Comparison of ENCODE assay signal across 14 cellular contexts in genomic region chr20:42902519-42902908, GRCh38.
A peak's percentile ranks its signal among the peaks of the same experiment; 100 is the strongest.
DNase-seq lines count a peak whose midpoint lies in the region; ATAC-seq and TF ChIP-seq lines count a peak whose summit lies in the region.
"Had no signal": no experiment of that assay in that cellular context is flagged by ENCODE, and none has a peak within 500 bp of the region (broad histone marks: within the 10 kb centered on the region; RNA-seq: fewer than 3 reads in every experiment).

No MANE protein-coding gene starts in this region.

- DNase-seq in left ventricle myocardium inferior: no peak
- DNase-seq in right cardiac atrium: no peak
- no peak for DNase-seq in body of pancreas
- DNase-seq in upper lobe of right lung: no peak
- no peak for DNase-seq in SW480 (ENCODE audit: low spot score)
- DNase-seq: AML-193; Caco-2; CD4-positive, alpha-beta T cell; GM23248; HCEC 1CT had no signal

- ATAC-seq in right cardiac atrium: no peak
- ATAC-seq in body of pancreas: no peak
- no peak for ATAC-seq in upper lobe of right lung
- no peak for ATAC-seq in HG03571 (IDR thresholded peaks at IDR 0.05; ENCODE audit: unreplicated experiment)
- ATAC-seq: A549 had no signal

- peaks cover 9% of the 10 kb centered on the region for H3K4me1 ChIP-seq in left ventricle myocardium inferior
- no peaks in the 10 kb centered on the region for H3K4me1 ChIP-seq in right cardiac atrium (ENCODE audit: control insufficient read depth, insufficient read depth, low read length)
- H3K4me1 ChIP-seq in body of pancreas: peaks cover 26% of the 10 kb centered on the region
- H3K4me1 ChIP-seq in liver (ENCODE audit: control insufficient read depth in 4 of 4, insufficient read depth in 4 of 4, low read length in 3 of 4): peaks cover 0 to 14% (median 7%) of the 10 kb centered on the region in 4 donors
- H3K4me1 ChIP-seq in upper lobe of right lung: no peaks in the 10 kb centered on the region
- H3K4me1 ChIP-seq: A549, Caco-2 had no signal

- no peaks in the 10 kb centered on the region for H3K36me3 ChIP-seq in left ventricle myocardium inferior
- H3K36me3 ChIP-seq in body of pancreas (replicated peaks in 1 of 2; ENCODE audit: insufficient read depth in 1 of 2, low read depth in 2 of 2): no peaks in the 10 kb centered on the region
- no peaks in the 10 kb centered on the region for H3K36me3 ChIP-seq in liver (ENCODE audit: control insufficient read depth in 4 of 4, insufficient read depth in 3 of 4, low read depth in 1 of 4, low read length in 3 of 4)
- H3K36me3 ChIP-seq in upper lobe of right lung: no peaks in the 10 kb centered on the region

- intact Hi-C loops in left ventricle myocardium inferior (cut with micrococcal nuclease) (no loop called here), right cardiac atrium (cut with DNase I) (no loop called here), body of pancreas (cut with DNase I) (no loop called here), upper lobe of right lung (cut with DNase I) (no loop called here)

- WGBS in right cardiac atrium: 88% methylated on average over 3 of the region's 3 CpGs
- WGBS in body of pancreas, 2 donors: 86 to 89% methylated on average over 3 of the region's 3 CpGs
- 93% methylated on average over 3 of the region's 3 CpGs for whole genome bisulfite sequencing in liver

- H3K4me3 ChIP-seq in left ventricle myocardium inferior: no peak overlapping the region
- H3K4me3 ChIP-seq in right cardiac atrium (ENCODE audit: low read length): no peak overlapping the region
- no peak overlapping the region for H3K4me3 ChIP-seq in body of pancreas
- no peak overlapping the region for H3K4me3 ChIP-seq in liver (ENCODE audit: low read depth in 1 of 3, low read length in 3 of 3)
- H3K4me3 ChIP-seq in upper lobe of right lung: no peak overlapping the region
- H3K4me3 ChIP-seq: A549, GM23248 had no signal

- TF ChIP-seq POLR2A in body of pancreas (IDR thresholded peaks at IDR 0.05): no peak

- no peak for TF ChIP-seq RAD21 in liver (IDR thresholded peaks at IDR 0.05)

- H3K27ac ChIP-seq in left ventricle myocardium inferior (replicated peaks) (peak overlapping the region; percentile 78), right cardiac atrium (ENCODE audit: low read length) (no peak overlapping the region), body of pancreas (peak overlapping the region in 3 of 4 donors; percentile 23 to 76 (median 61)), liver (ENCODE audit: low read depth in 1 of 2, low read length in 2 of 2) (peak overlapping the region in 1 of 2 donors; percentile 68), upper lobe of right lung (peak overlapping the region; percentile 30)
- H3K27ac ChIP-seq: A549, C4-2B, GM23248 had no signal

- H3K9ac ChIP-seq in liver (ENCODE audit: low read depth in 1 of 2, low read length in 2 of 2): no peak overlapping the region
- H3K9ac ChIP-seq: GM23248 had no signal

- TF ChIP-seq CTCF in left ventricle myocardium inferior (IDR thresholded peaks at IDR 0.05; ENCODE audit: borderline replicate concordance) (no peak), body of pancreas (IDR thresholded peaks at IDR 0.05) (no peak), liver (IDR thresholded peaks at IDR 0.05; ENCODE audit: low read depth, low read length, missing input control) (no peak), upper lobe of right lung (IDR thresholded peaks at IDR 0.05) (no peak)

- peaks cover 3% of the 10 kb centered on the region for H3K27me3 ChIP-seq in left ventricle myocardium inferior (ENCODE audit: low read depth)
- no peaks in the 10 kb centered on the region for H3K27me3 ChIP-seq in right cardiac atrium (ENCODE audit: control insufficient read depth, insufficient read depth)
- H3K27me3 ChIP-seq in body of pancreas: no peaks in the 10 kb centered on the region
- no peaks in the 10 kb centered on the region for H3K27me3 ChIP-seq in liver (ENCODE audit: control insufficient read depth in 4 of 4, insufficient read depth in 4 of 4, low read length in 3 of 4)
- no peaks in the 10 kb centered on the region for H3K27me3 ChIP-seq in upper lobe of right lung

- H3K9me3 ChIP-seq in left ventricle myocardium inferior (replicated peaks) (no peaks in the 10 kb centered on the region), right cardiac atrium (ENCODE audit: control insufficient read depth, low read length) (no peaks in the 10 kb centered on the region), body of pancreas (no peaks in the 10 kb centered on the region), liver (ENCODE audit: control insufficient read depth in 4 of 4, low read length in 3 of 4) (peaks cover 0 to 4% (median under 1%) of the 10 kb centered on the region in 4 donors), upper lobe of right lung (no peaks in the 10 kb centered on the region)
- H3K9me3 ChIP-seq: A549, Caco-2 had no signal

TF ChIP-seq in liver, 16 proteins besides CTCF, POLR2A, EP300 and RAD21:
- no peak for TF ChIP-seq FOXA2 (IDR thresholded peaks at IDR 0.05)
- no peak for TF ChIP-seq EGR1 (IDR thresholded peaks at IDR 0.05; ENCODE audit: low read depth in 2 of 2)
- no peak for TF ChIP-seq HNF4A (conservative IDR thresholded peaks at IDR 0.05)
- peak; percentile 2 for TF ChIP-seq MAX (IDR thresholded peaks at IDR 0.05)
